Comparison of ENCODE assay signal across 17 cellular contexts in genomic region chr9:100555471-100555870, GRCh38. TPM values are rescaled to one million over a fixed set of nuclear protein-coding genes. Genes with fewer than 3 reads are reported as not detected.
DNase-seq lines count a peak whose midpoint lies in the region; ATAC-seq lines count a peak whose summit lies in the region.
"Had no signal": no experiment of that assay in that cellular context is flagged by ENCODE, and none has a peak within 500 bp of the region (broad histone marks: within the 10 kb centered on the region; RNA-seq: fewer than 3 reads in every experiment).

No MANE protein-coding gene starts in this region.

- H3K4ac ChIP-seq in neuronal stem cell (ENCODE audit: low read length), result no peak overlapping the region

- peaks cover 17 to 98% of the 10 kb centered on the region in 2 donors for H3K36me3 ChIP-seq in neuronal stem cell (replicated peaks in 1 of 2; ENCODE audit: control insufficient read depth in 2 of 2, insufficient read depth in 2 of 2, low read length in 2 of 2)

- no peak overlapping the region for H3K14ac ChIP-seq in neuronal stem cell (ENCODE audit: low read length)

- no peak overlapping the region for H2BK120ac ChIP-seq in neuronal stem cell (ENCODE audit: low read depth, low read length)

- H2BK5ac ChIP-seq in neuronal stem cell (ENCODE audit: low read length), result no peak overlapping the region

- no peak overlapping the region for H3K9ac ChIP-seq in neuronal stem cell (ENCODE audit: low read depth, low read length, poor library complexity)

- no peak overlapping the region for H4K8ac ChIP-seq in neuronal stem cell (ENCODE audit: low read depth, low read length)

- ATAC-seq in GM18498 (IDR thresholded peaks at IDR 0.05; ENCODE audit: unreplicated experiment) (peak; percentile 80), GM19463 (IDR thresholded peaks at IDR 0.05; ENCODE audit: unreplicated experiment) (peak; percentile 74), HG02852 (IDR thresholded peaks at IDR 0.05; ENCODE audit: unreplicated experiment) (peak; percentile 82), HG03565 (IDR thresholded peaks at IDR 0.05; ENCODE audit: unreplicated experiment) (peak; percentile 90)
- ATAC-seq: activated CD4-positive, alpha-beta T cell treated with anti-CD3 and anti-CD28 coated beads for 36 hours; CD8-positive, alpha-beta T cell; GM23338; naive thymus-derived CD4-positive, alpha-beta T cell had no signal

- no peak overlapping the region for H2BK12ac ChIP-seq in neuronal stem cell (ENCODE audit: low read length)

- H3K27ac ChIP-seq in neuronal stem cell (replicated peaks; ENCODE audit: low read length), result no peak overlapping the region

- no peak overlapping the region for H2AK5ac ChIP-seq in neuronal stem cell (ENCODE audit: low read depth, low read length)

- no peak overlapping the region for H2AFZ ChIP-seq in neuronal stem cell (ENCODE audit: low read length)
- H2AFZ ChIP-seq: GM23338 had no signal

- no peak overlapping the region for H3K4me3 ChIP-seq in neuronal stem cell (ENCODE audit: low read length in 2 of 2)
- H3K4me3 ChIP-seq: GM23338, lung had no signal

- H3K4me2 ChIP-seq in neuronal stem cell (ENCODE audit: insufficient read depth, low read length, poor library complexity, severe bottlenecking), result no peak overlapping the region
- H3K4me2 ChIP-seq: GM23338 had no signal

- H3K18ac ChIP-seq in neuronal stem cell (ENCODE audit: low read length), result no peak overlapping the region

- no peaks in the 10 kb centered on the region for H3K27me3 ChIP-seq in neuronal stem cell (ENCODE audit: control insufficient read depth in 3 of 3, insufficient read depth in 3 of 3, low read depth in 1 of 3, low read length in 3 of 3)

- no peak overlapping the region for H2BK15ac ChIP-seq in neuronal stem cell (ENCODE audit: low read length)

- no peaks in the 10 kb centered on the region for H3K4me1 ChIP-seq in neuronal stem cell (ENCODE audit: control insufficient read depth in 2 of 2, insufficient read depth in 1 of 2, low read depth in 1 of 2, low read length in 2 of 2)

- H3K23ac ChIP-seq in neuronal stem cell (ENCODE audit: low read depth, low read length, poor library complexity), result no peak overlapping the region

- H3K79me1 ChIP-seq in neuronal stem cell (ENCODE audit: low read depth, low read length), result no peaks in the 10 kb centered on the region

- no CpG with 5 or more reads among the region's 1 CpG for WGBS in neuronal stem cell (ENCODE audit: extremely low coverage in 2 of 2, insufficient read length in 2 of 2, insufficient replicate concordance in 1 of 2), 2 donors

- no peak overlapping the region for H4K91ac ChIP-seq in neuronal stem cell (ENCODE audit: low read depth, low read length, poor library complexity)

- DNase-seq in retina (no peak), islet precursor cell (no peak), activated gamma-delta T cell (lab: John Stamatoyannopoulos, UW) (no peak), neuronal stem cell (ENCODE audit: low spot score) (no peak)
- DNase-seq: activated CD4-positive, alpha-beta T cell treated with anti-CD3 and anti-CD28 coated beads for 36 hours; CD8-positive, alpha-beta T cell; foreskin melanocyte; naive thymus-derived CD4-positive, alpha-beta T cell; NCI-H1694 treated with DMSO at 0.1 percent for 48 hours; OCI-M1; T1000 had no signal

- peaks cover 0 to 5% of the 10 kb centered on the region in 2 donors for H3K9me3 ChIP-seq in neuronal stem cell (replicated peaks in 1 of 2; ENCODE audit: control insufficient read depth in 2 of 2, insufficient read depth in 1 of 2, low read depth in 1 of 2, low read length in 2 of 2)

RNA-seq across cellular contexts. Expression of gene CAVIN4, which starts 22.4 kb away (rescaled TPM):
- polyA plus RNA-seq in neuronal stem cell (2013, experiment 1 of 2), result 4.7 TPM
- 4.9 TPM for polyA plus RNA-seq in neuronal stem cell (2013, experiment 2 of 2)
- polyA plus RNA-seq: naive thymus-derived CD4-positive, alpha-beta T cell had no signal
